Comparison of ENCODE assay signal across 28 cellular contexts in the genomic region with DNA sequence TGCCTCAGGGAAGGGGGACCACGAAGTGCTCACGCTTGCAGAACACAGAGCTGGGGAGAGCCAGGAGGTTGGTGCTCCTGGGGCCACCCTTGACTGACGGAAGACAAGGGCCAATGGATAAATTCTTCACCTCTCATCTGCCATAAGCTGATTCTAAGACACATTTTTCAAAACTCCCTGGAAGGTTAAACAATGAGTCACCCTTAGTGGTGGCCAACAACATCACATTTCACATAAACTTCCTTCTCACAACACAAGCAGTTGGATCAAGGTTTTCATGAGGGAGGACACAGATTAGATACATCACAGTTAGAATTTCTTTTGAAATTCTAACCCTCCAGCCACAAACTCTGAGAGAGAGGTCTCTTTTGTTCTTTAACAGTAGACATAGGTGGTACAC.
"Had no signal": no experiment of that assay in that cellular context is flagged by ENCODE, and none has a peak within 500 bp of the region (broad histone marks: within the 10 kb centered on the region; RNA-seq: fewer than 3 reads in every experiment).

No MANE protein-coding gene starts in this region.

- H3K4me1 Mint-ChIP-seq: activated B cell treated with CpG ODN at 0.5 μM for 24 hours; activated CD4-positive, alpha-beta T cell treated with anti-CD3 and anti-CD28 coated beads for 36 hours; natural killer cell; stimulated activated naive CD8-positive, alpha-beta T cell treated with anti-CD3 and anti-CD28 coated beads, Interleukin-15, amount 100 ng/mL, for 72 hours had no signal

- H3K27me3 Mint-ChIP-seq: activated B cell treated with CpG ODN at 0.5 μM for 24 hours; activated CD4-positive, alpha-beta T cell treated with anti-CD3 and anti-CD28 coated beads for 36 hours; dendritic cell treated with granulocyte-macrophage colony-stimulating factor and Interleukin-4, amounts not matched to agents 40 ng/mL and 50 ng/mL, for 4 days; stimulated activated naive CD8-positive, alpha-beta T cell treated with anti-CD3 and anti-CD28 coated beads, Interleukin-15, amount 100 ng/mL, for 72 hours had no signal

- H3K9me3 ChIP-seq: adrenal gland, ascending aorta, left ventricle myocardium inferior, neutrophil, ovary, right lobe of liver, tibial nerve, uterus had no signal

- H3K27ac Mint-ChIP-seq: activated B cell treated with CpG ODN at 0.5 μM for 24 hours; activated CD4-positive, alpha-beta T cell treated with anti-CD3 and anti-CD28 coated beads for 36 hours; activated naive CD8-positive, alpha-beta T cell; activated T-helper 2 cell treated with anti-CD3 and anti-CD28 coated beads, Interferon-gamma antibody, Interleukin-2, Interleukin-4, amounts not matched to agents 10 μg/mL and 5 μg/mL and 100 μg/mL, durations not matched to agents 14 hours and 24 hours and 36 hours; dendritic cell treated with granulocyte-macrophage colony-stimulating factor and Interleukin-4, amounts not matched to agents 40 ng/mL and 50 ng/mL, for 4 days; natural killer cell; stimulated activated naive CD8-positive, alpha-beta T cell treated with anti-CD3 and anti-CD28 coated beads, Interleukin-15, amount 100 ng/mL, for 72 hours had no signal

- ATAC-seq: activated CD4-positive, alpha-beta T cell treated with anti-CD3 and anti-CD28 coated beads for 36 hours; activated T-cell treated with anti-CD3 and anti-CD28 coated beads, Interleukin-2, amount 50 U/mL, for 4 hours; esophagus mucosa; natural killer cell; right lobe of liver; stimulated activated naive CD8-positive, alpha-beta T cell treated with anti-CD3 and anti-CD28 coated beads, Interleukin-15, amount 100 ng/mL, for 72 hours had no signal

- H3K27me3 ChIP-seq: adrenal gland, ascending aorta, cardiac muscle cell, neutrophil, ovary, right lobe of liver, tibial nerve, uterus had no signal

- H3K4me1 ChIP-seq: adrenal gland, ascending aorta, left ventricle myocardium inferior, right lobe of liver, tibial nerve, uterus had no signal

- H3K36me3 Mint-ChIP-seq: activated naive CD8-positive, alpha-beta T cell had no signal

- H3K9me3 Mint-ChIP-seq: activated B cell treated with CpG ODN at 0.5 μM for 24 hours had no signal

- H3K4me3 Mint-ChIP-seq: activated B cell treated with CpG ODN at 0.5 μM for 24 hours; activated CD4-positive, alpha-beta T cell treated with anti-CD3 and anti-CD28 coated beads for 36 hours; activated naive CD8-positive, alpha-beta T cell; activated T-cell treated with anti-CD3 and anti-CD28 coated beads, Interleukin-2, amount 50 U/mL, for 4 hours; dendritic cell treated with granulocyte-macrophage colony-stimulating factor and Interleukin-4, amounts not matched to agents 40 ng/mL and 50 ng/mL, for 4 days; natural killer cell; stimulated activated naive CD8-positive, alpha-beta T cell treated with anti-CD3 and anti-CD28 coated beads, Interleukin-15, amount 100 ng/mL, for 72 hours had no signal

- DNase-seq: activated B cell treated with CpG ODN at 0.5 μM for 24 hours; activated CD4-positive, alpha-beta T cell treated with anti-CD3 and anti-CD28 coated beads for 36 hours; activated CD4-positive, alpha-beta T cell treated with anti-CD3 and anti-CD28 coated beads, Interleukin-2, amount 50 U/mL, for 4 hours; activated CD8-positive, alpha-beta memory T cell treated with anti-CD3 and anti-CD28 coated beads for 24 hours; activated CD8-positive, alpha-beta memory T cell treated with anti-CD3 and anti-CD28 coated beads, Interleukin-2, amount 50 U/mL, for 4 hours; activated naive CD4-positive, alpha-beta T cell; activated T-cell treated with anti-CD3 and anti-CD28 coated beads, Interleukin-2, amount 50 U/mL, for 4 hours; adrenal gland; effector memory CD4-positive, alpha-beta T cell; foreskin melanocyte; left ventricle myocardium inferior; midbrain; natural killer cell; ovary; right lobe of liver; stimulated activated CD4-positive, alpha-beta T cell treated with anti-CD3 and anti-CD28 coated beads, Interleukin-1b, Interleukin-23, amount 100 ng/mL, for 48 hours; stimulated activated naive CD8-positive, alpha-beta T cell treated with anti-CD3 and anti-CD28 coated beads, Interleukin-15, amount 100 ng/mL, for 72 hours; T1000; uterus had no signal

- H3K36me3 ChIP-seq: adrenal gland, ascending aorta, cardiac muscle cell, left ventricle myocardium inferior, neutrophil, ovary, right lobe of liver, tibial nerve, uterus had no signal

- H3K27ac ChIP-seq: adrenal gland, ascending aorta, cardiac muscle cell, left ventricle myocardium inferior, neutrophil, ovary, right lobe of liver, skin epidermis, tibial nerve, uterus had no signal

- H3K4me3 ChIP-seq: adrenal gland, ascending aorta, cardiac muscle cell, left ventricle myocardium inferior, ovary, right lobe of liver, skin epidermis, tibial nerve, uterus had no signal
